In genomic region chr9:70044450-70045307, GRCh38 we compare ENCODE assay signal across 9 cellular contexts. TPM values are rescaled to one million over a fixed set of nuclear protein-coding genes. Genes with fewer than 3 reads are reported as not detected.
DNase-seq lines count a peak whose midpoint lies in the region; ATAC-seq and TF ChIP-seq lines count a peak whose summit lies in the region.
"Had no signal": no experiment of that assay in that cellular context is flagged by ENCODE, and none has a peak within 500 bp of the region (broad histone marks: within the 10 kb centered on the region; RNA-seq: fewer than 3 reads in every experiment).

No MANE protein-coding gene starts in this region.

- peak overlapping the region; percentile 47 for H3K4me3 ChIP-seq in colonic mucosa
- H3K4me3 ChIP-seq in right lobe of liver = peak overlapping the region; percentile 14 to 32 (median 29)
- H3K4me3 ChIP-seq in transverse colon = peak overlapping the region; percentile 47 to 64 (median 49)

- H3K4me1 ChIP-seq in colonic mucosa = no peaks in the 10 kb centered on the region
- H3K4me1 ChIP-seq in right lobe of liver = peaks cover 0 to 12% (median 0%) of the 10 kb centered on the region in 4 donors
- peaks cover 6 to 41% (median 13%) of the 10 kb centered on the region in 4 donors for H3K4me1 ChIP-seq in transverse colon

- TF ChIP-seq CTCF in colonic mucosa (IDR thresholded peaks at IDR 0.05) (no peak), right lobe of liver (IDR thresholded peaks at IDR 0.05) (no peak), transverse colon (IDR thresholded peaks at IDR 0.05) (no peak)

- ATAC-seq in right lobe of liver = peak; percentile 62 to 71 (median 68)

- intact Hi-C loops in colonic mucosa (cut with DNase I) (no loop called here), right lobe of liver (cut with DNase I) (no loop called here), transverse colon (cut with DNase I; ENCODE audit: low total_unique reads) (loop anchor here (5.0 to 10.0 kb wide), 3 partner anchors 63 to 370 kb away; partner anchors contain the start of gene KLF9)

- H3K9ac ChIP-seq in colonic mucosa (ENCODE audit: low read depth in 2 of 2, low read length in 2 of 2) = peak overlapping the region; percentile 30 to 57

- H3K9me3 ChIP-seq in colonic mucosa (no peaks in the 10 kb centered on the region), right lobe of liver (no peaks in the 10 kb centered on the region), transverse colon (no peaks in the 10 kb centered on the region)

- no peak for TF ChIP-seq EP300 in transverse colon (IDR thresholded peaks at IDR 0.05; ENCODE audit: low read depth)

- 15% methylated on average over 16 of the region's 29 CpGs for WGBS in right lobe of liver (ENCODE audit: insufficient coverage, low coverage, low lambda C conversion rate, missing lambda C conversion rate)
- 9 to 15% methylated on average over 5 to 28 of the region's 29 CpGs for WGBS in transverse colon (ENCODE audit: low coverage in 1 of 2), 2 donors

- DNase-seq in activated CD4-positive, alpha-beta T cell treated with anti-CD3 and anti-CD28 coated beads for 48 hours = peak; percentile 11
- DNase-seq in activated CD4-positive, alpha-beta T cell treated with anti-CD3 and anti-CD28 coated beads, Interleukin-2, amount 50 U/mL, for 1 hour = no peak
- no peak for DNase-seq in colonic mucosa
- peak in 1 of 3 donors; percentile 38 for DNase-seq in right lobe of liver
- no peak for DNase-seq in transverse colon
- no peak for DNase-seq in NCI-H146 (lab: John Stamatoyannopoulos, UW)
- DNase-seq in NCI-H1105 (lab: John Stamatoyannopoulos, UW) = no peak
- no peak for DNase-seq in KBM-7

- no peaks in the 10 kb centered on the region for H3K36me3 ChIP-seq in colonic mucosa
- H3K36me3 ChIP-seq in right lobe of liver = no peaks in the 10 kb centered on the region
- no peaks in the 10 kb centered on the region for H3K36me3 ChIP-seq in transverse colon

- H3K27me3 ChIP-seq in colonic mucosa (peaks cover 13% of the 10 kb centered on the region), right lobe of liver (no peaks in the 10 kb centered on the region), transverse colon (peaks cover 21% of the 10 kb centered on the region)

- H3K27ac ChIP-seq in colonic mucosa (peak overlapping the region; percentile 70), right lobe of liver (no peak overlapping the region), transverse colon (peak overlapping the region; percentile 83 to 92 (median 88))
- H3K27ac ChIP-seq: C4-2B had no signal

- no peak for TF ChIP-seq POLR2A in right lobe of liver (IDR thresholded peaks at IDR 0.05)
- TF ChIP-seq POLR2A in transverse colon (IDR thresholded peaks at IDR 0.05) = peak; percentile 9

- in situ Hi-C loops in transverse colon (cut with MboI; ENCODE audit: low pct_ligation_motif_present in 1 of 4, low pct_unique_long_range_greater_than_20kb in 1 of 4, low sequenced_read_pairs in 3 of 4) = no loop called here
- in situ Hi-C loops in KBM-7 (cut with MboI; ENCODE audit: low pct_unique_long_range_greater_than_20kb, low sequenced_read_pairs) = no loop called here

RNA-seq across cellular contexts. Expression of gene MAMDC2, which starts 1.0 kb away (rescaled TPM):
- total RNA-seq in colonic mucosa = 1 to 10 TPM; 2.3 to 7.0 TPM
- total RNA-seq in right lobe of liver = 1 to 10 TPM in 2 of 6 experiments, under 1 TPM in 3, not detected in 1; 0.22 to 1.6 (median 0.37) TPM
- total RNA-seq in transverse colon = 10 to 100 TPM in 3 of 4 donors, 1 to 10 TPM in 1; 7.4 to 40.5 (median 28.9) TPM

Comparison
In these comparisons a context has a peak if more than half of its experiments do, and no peak if none do; other contexts are left out.
1. H3K27ac ChIP-seq: peak in colonic mucosa (single experiment) and transverse colon (4 of 4); none in right lobe of liver (0 of 3).
2. Peak in every context shown above with its lines, with median percentiles within 50 percentile points of each other: H3K4me3 ChIP-seq.